8 cellular contexts compared by ENCODE assay signal in genomic region chr6:157021267-157022021, GRCh38.
DNase-seq lines count a peak whose midpoint lies in the region; ATAC-seq, FAIRE-seq and TF ChIP-seq lines count a peak whose summit lies in the region.

No MANE protein-coding gene starts in this region.

- peak overlapping the region; percentile 69 for H2AFZ ChIP-seq in endothelial cell of umbilical vein (ENCODE audit: low read depth, low read length)

- peak; percentile 94 for TF ChIP-seq POLR2A in endothelial cell of umbilical vein (IDR thresholded peaks at IDR 0.05; ENCODE audit: low read depth, low read length)

- FAIRE-seq in endothelial cell of umbilical vein (lab: Jason Lieb, UNC), result no peak

- H3K27me3 ChIP-seq in endothelial cell of umbilical vein (ENCODE audit: control insufficient read depth in 2 of 2, insufficient read depth in 2 of 2, low read length in 2 of 2) (no peaks in the 10 kb centered on the region), mononuclear cell (ENCODE audit: insufficient read depth, low read length) (no peaks in the 10 kb centered on the region)

- BruUV-seq in Calu3 (replicated peaks; lab: Mats Ljungman, UMichigan), result TSS peak; percentile 31
- TSS peak; percentile 33 for BruUV-seq in endothelial cell of umbilical vein (replicated peaks; lab: Mats Ljungman, UMichigan)

- peak overlapping the region; percentile 83 for H3K4me3 Mint-ChIP-seq in Calu3 (ENCODE audit: low read depth, unreplicated experiment)

- DNase-seq in Calu3 (peak; percentile 81), HPDE6-E6E7 (ENCODE audit: extremely low spot score) (peak; percentile 85), NOMO-1 treated with dmso at 0.1 percent for 144 hours (lab: John Stamatoyannopoulos, UW; ENCODE audit: unreplicated experiment) (peak; percentile 84), endothelial cell of umbilical vein (ENCODE audit: low read depth, low spot score) (peak; percentile 85)
- DNase-seq in activated CD8-positive, alpha-beta memory T cell treated with anti-CD3 and anti-CD28 coated beads, Interleukin-2, amount 50 U/mL, for 48 hours, result peak; percentile 92
- DNase-seq in stimulated activated CD8-positive, alpha-beta memory T cell treated with anti-CD3 and anti-CD28 coated beads, Interleukin-2, amount 100 ng/mL, for 48 hours (ENCODE audit: low read depth in 2 of 2), result peak; percentile 80 to 86

- H3K4me3 ChIP-seq in endothelial cell of umbilical vein (replicated peaks in 1 of 3; ENCODE audit: insufficient read depth in 1 of 3, low read depth in 1 of 3, low read length in 3 of 3), result peak overlapping the region; percentile 39 to 94 (median 92)
- H3K4me3 ChIP-seq in mononuclear cell (ENCODE audit: low read length), result peak overlapping the region; percentile 73

- H3K4me1 ChIP-seq in endothelial cell of umbilical vein (ENCODE audit: control insufficient read depth, extremely low read depth, insufficient read depth, low read length) (peaks cover 18% of the 10 kb centered on the region), mononuclear cell (ENCODE audit: insufficient read depth, low read length) (peaks cover 27% of the 10 kb centered on the region)

- peaks cover 12% of the 10 kb centered on the region for H3K36me3 Mint-ChIP-seq in Calu3 (ENCODE audit: insufficient read depth, unreplicated experiment)

- H3K79me2 ChIP-seq in endothelial cell of umbilical vein (ENCODE audit: control insufficient read depth, insufficient read depth, low read length), result peaks cover 38% of the 10 kb centered on the region

- peak overlapping the region; percentile 92 for H3K27ac ChIP-seq in endothelial cell of umbilical vein (ENCODE audit: insufficient read depth, low read depth, low read length)

- ATAC-seq in GM19468 (IDR thresholded peaks at IDR 0.05; ENCODE audit: extremely low read depth, unreplicated experiment), result peak; percentile 67

- H3K27ac Mint-ChIP-seq in Calu3 (ENCODE audit: unreplicated experiment), result peak overlapping the region; percentile 84

- H3K36me3 ChIP-seq in endothelial cell of umbilical vein (ENCODE audit: control insufficient read depth in 2 of 2, extremely low read depth in 1 of 2, insufficient read depth in 2 of 2, low read length in 2 of 2), result no peaks in the 10 kb centered on the region

- H3K4me2 ChIP-seq in endothelial cell of umbilical vein (ENCODE audit: insufficient read depth, low read length), result peak overlapping the region; percentile 98

- CTCF ChIA-PET in Calu3 (lab: Charles Lee), result interaction anchor here (0.5 kb wide), 1 partner anchor 254 kb away, joined by 3 read pairs; no protein-coding TSS in a partner anchor
- CTCF ChIA-PET in endothelial cell of umbilical vein (lab: Charles Lee), result interaction anchor here (0.7 to 2.1 kb wide), 10 partner anchors 11 to 457 kb away, joined by 3 to 13 read pairs (median 4); no protein-coding TSS in a partner anchor

- dilution Hi-C loops in endothelial cell of umbilical vein (cut with MboI; ENCODE audit: extremely low pct_ligation_motif_present, low sequenced_read_pairs), result no loop called here

- peak overlapping the region; percentile 94 for H3K9ac ChIP-seq in endothelial cell of umbilical vein (replicated peaks; ENCODE audit: extremely low read depth, insufficient read depth, low read length)

- intact Hi-C loops in Calu3 (cut with micrococcal nuclease; ENCODE audit: unreplicated experiment), result no loop called here
- intact Hi-C loops in endothelial cell of umbilical vein (cut with micrococcal nuclease), result loop anchor here (1.0 to 5.0 kb wide), 6 partner anchors 69 to 675 kb away; no protein-coding TSS in a partner anchor

- no peaks in the 10 kb centered on the region for H4K20me1 ChIP-seq in endothelial cell of umbilical vein (replicated peaks; ENCODE audit: control insufficient read depth, extremely low read depth, insufficient read depth, low read length)

- TF ChIP-seq CTCF in Calu3 (IDR thresholded peaks at IDR 0.05; ENCODE audit: unreplicated experiment) (no peak), endothelial cell of umbilical vein (IDR thresholded peaks at IDR 0.05; ENCODE audit: extremely low read depth in 1 of 2, insufficient read depth in 1 of 2, low read depth in 1 of 2, low read length in 2 of 2) (peak; percentile 24 to 46)

- no peaks in the 10 kb centered on the region for H3K27me3 Mint-ChIP-seq in Calu3 (ENCODE audit: unreplicated experiment)

- H3K9me1 ChIP-seq in endothelial cell of umbilical vein (replicated peaks; ENCODE audit: control insufficient read depth, extremely low read depth, insufficient read depth, low read length), result no peaks in the 10 kb centered on the region

- H3K9me3 ChIP-seq in endothelial cell of umbilical vein (replicated peaks; ENCODE audit: control insufficient read depth, insufficient read depth, low read length), result no peaks in the 10 kb centered on the region
- H3K9me3 ChIP-seq in mononuclear cell (ENCODE audit: low read depth, low read length), result no peaks in the 10 kb centered on the region

- no peaks in the 10 kb centered on the region for H3K9me3 Mint-ChIP-seq in Calu3 (ENCODE audit: low read depth, unreplicated experiment)

- POLR2A ChIA-PET in endothelial cell of umbilical vein (lab: Charles Lee), result interaction anchor here (0.7 to 0.9 kb wide), 2 partner anchors 74 to 246 kb away, joined by 3 read pairs; no protein-coding TSS in a partner anchor

- peaks cover 17% of the 10 kb centered on the region for H3K4me1 Mint-ChIP-seq in Calu3 (ENCODE audit: low read depth, unreplicated experiment)

TF ChIP-seq in endothelial cell of umbilical vein, 7 proteins besides CTCF, POLR2A, EP300 and RAD21:
- TF ChIP-seq MYC (IDR thresholded peaks at IDR 0.05; ENCODE audit: low read depth, low read length), result no peak
- peak; percentile 96 for TF ChIP-seq POLR2AphosphoS5 (IDR thresholded peaks at IDR 0.05; ENCODE audit: insufficient read depth, low read depth, low read length)
TF ChIP-seq in endothelial cell of umbilical vein: peak in this region for 1.

Comparison
In these comparisons a context has a peak if more than half of its experiments do, and no peak if none do; other contexts are left out.
1. Peak in every context shown above with its lines: DNase-seq, ATAC-seq, H3K4me3 ChIP-seq and H3K27ac ChIP-seq.